In genomic region chr19:44954649-44955499, GRCh38 we compare ENCODE assay signal across 8 cellular contexts. TPM values are rescaled to one million over a fixed set of nuclear protein-coding genes. Genes with fewer than 3 reads are reported as not detected.
DNase-seq lines count a peak whose midpoint lies in the region; ATAC-seq and TF ChIP-seq lines count a peak whose summit lies in the region.

TSS of gene CLPTM1 (plus strand) at chr19:44955380. CDS start at chr19:44955396, 16 bp downstream.

- TF ChIP-seq CTCF in astrocyte of the cerebellum (IDR thresholded peaks at IDR 0.05; ENCODE audit: low read depth, low read length, missing control alignments) (no peak), vagina (IDR thresholded peaks at IDR 0.05) (peak in 1 of 3 experiments; percentile 33)

- H3K4me1 ChIP-seq in rectal smooth muscle tissue (ENCODE audit: control insufficient read depth, insufficient read depth, low read length) (peaks cover 8% of the 10 kb centered on the region), vagina (peaks cover 64% of the 10 kb centered on the region)

- H3K36me3 ChIP-seq in rectal smooth muscle tissue (ENCODE audit: control insufficient read depth, insufficient read depth, low read length) (peaks cover 2% of the 10 kb centered on the region), vagina (no peaks in the 10 kb centered on the region)

- H3K9ac ChIP-seq in rectal smooth muscle tissue (ENCODE audit: low read length) = peak within 1 kb of the TSS; percentile 97

- in situ Hi-C loops in astrocyte of the cerebellum (cut with HindIII; ENCODE audit: low sequenced_read_pairs) = loop anchor here (5.0 to 10.0 kb wide), 2 partner anchors 43 to 220 kb away; partner anchors contain the start of gene APOC1

- intact Hi-C loops in vagina (cut with DNase I) = loop anchor here (5.0 kb wide), 1 partner anchor 53 kb away; no protein-coding TSS in a partner anchor

- peak within 1 kb of the TSS; percentile 94 for H3K4me3 ChIP-seq in astrocyte of the cerebellum (ENCODE audit: low read depth, low read length)
- peak within 1 kb of the TSS; percentile 99 for H3K4me3 ChIP-seq in rectal smooth muscle tissue (ENCODE audit: low read length)
- peak within 1 kb of the TSS; percentile 92 to 93 for H3K4me3 ChIP-seq in vagina

- H3K27me3 ChIP-seq in rectal smooth muscle tissue (ENCODE audit: control insufficient read depth, insufficient read depth, low read length) = no peaks in the 10 kb centered on the region
- H3K27me3 ChIP-seq in vagina = no peaks in the 10 kb centered on the region

- H3K9me3 ChIP-seq in vagina = no peaks in the 10 kb centered on the region

- peak in 1 of 2 donors; percentile 59 for TF ChIP-seq POLR2A in vagina (IDR thresholded peaks at IDR 0.05)

- ATAC-seq in GM18517 (IDR thresholded peaks at IDR 0.05; ENCODE audit: unreplicated experiment) = peak; percentile 72
- peak; percentile 71 for ATAC-seq in HG03039 (IDR thresholded peaks at IDR 0.05; ENCODE audit: unreplicated experiment)

- peak; percentile 95 for DNase-seq in NCI-H2081 (lab: John Stamatoyannopoulos, UW)
- DNase-seq in T-helper 9 cell = peak; percentile 97
- DNase-seq in astrocyte of the cerebellum (ENCODE audit: low read depth) = peak; percentile 90
- DNase-seq in hepatic stellate cell (ENCODE audit: low spot score) = peak; percentile 98
- peak in 1 of 2 donors; percentile 96 for DNase-seq in vagina (ENCODE audit: extremely low spot score in 2 of 2)

- H3K27ac ChIP-seq in rectal smooth muscle tissue (ENCODE audit: low read depth, low read length) = peak within 1 kb of the TSS; percentile 96
- peak within 1 kb of the TSS; percentile 83 for H3K27ac ChIP-seq in vagina

RNA-seq across cellular contexts. Expression of gene CLPTM1, which starts in this region (rescaled TPM):
- total RNA-seq in vagina = 130 TPM
